ENCODE assay signal across 1 cellular context in the genomic region with DNA sequence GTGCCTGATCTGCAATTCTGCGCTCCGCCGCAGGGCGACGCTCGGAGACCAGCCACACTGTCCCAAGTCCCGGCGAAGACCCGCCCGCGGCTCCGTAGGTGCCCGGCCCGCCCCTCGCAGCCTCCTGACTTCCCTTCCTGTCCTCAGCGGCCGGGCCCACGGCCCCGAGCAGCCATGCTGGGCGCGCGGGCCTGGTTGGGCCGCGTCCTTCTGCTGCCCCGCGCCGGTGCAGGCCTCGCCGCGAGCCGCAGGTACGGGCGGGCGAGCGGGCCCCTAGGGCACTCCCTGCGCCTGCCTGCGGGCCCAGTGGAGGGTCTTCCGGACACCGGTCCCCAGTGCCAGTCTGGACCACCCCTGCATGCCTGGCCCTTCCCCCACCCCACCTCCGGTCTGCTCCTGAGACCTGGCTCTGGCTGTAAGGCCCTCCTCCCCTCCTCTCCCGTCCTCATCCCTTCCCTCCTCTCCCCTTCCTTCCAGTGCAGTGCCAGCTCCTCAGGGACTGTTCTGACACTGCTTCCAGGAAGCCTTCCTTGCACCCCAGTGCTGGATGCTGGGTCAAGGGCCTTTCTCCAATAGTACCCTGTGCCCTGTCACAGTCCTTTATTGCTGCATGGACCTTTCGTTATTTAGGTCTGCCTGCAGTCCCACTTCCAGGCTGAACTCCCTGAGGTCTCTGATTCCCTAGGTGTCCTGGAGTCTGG.
TF ChIP-seq lines count a peak whose summit lies in the region.

A gene (plus strand): TSS at position 140 of the 701 bp plus-strand sequence. CDS start 35 bp downstream, at position 175.

TF ChIP-seq in HepG2, 621 proteins besides CTCF, POLR2A, EP300 and RAD21 (continued from another document):
- TF ChIP-seq, protein P1, sequence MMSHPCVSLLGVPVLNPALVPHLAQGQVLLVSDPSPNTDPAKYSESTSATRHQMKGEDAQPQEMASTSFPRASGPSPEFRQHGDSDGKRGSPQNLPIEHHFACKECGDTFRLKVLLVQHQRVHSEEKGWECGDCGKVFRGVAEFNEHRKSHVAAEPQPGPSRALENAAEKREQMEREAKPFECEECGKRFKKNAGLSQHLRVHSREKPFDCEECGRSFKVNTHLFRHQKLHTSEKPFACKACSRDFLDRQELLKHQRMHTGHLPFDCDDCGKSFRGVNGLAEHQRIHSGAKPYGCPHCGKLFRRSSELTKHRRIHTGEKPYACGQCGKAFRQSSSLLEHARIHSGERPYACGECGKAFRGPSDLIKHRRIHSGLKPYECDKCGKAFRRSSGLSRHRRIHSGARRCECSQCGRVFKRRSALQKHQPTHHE (CRISPR knock-in tag; IDR thresholded peaks at IDR 0.05; ENCODE audit: borderline replicate concordance) = no peak
- TF ChIP-seq ZNF550 (CRISPR knock-in tag; IDR thresholded peaks at IDR 0.05; ENCODE audit: borderline replicate concordance) (peak; percentile 82; the same call in 1 of the 2 replicates), HOXA7 (CRISPR knock-in tag; IDR thresholded peaks at IDR 0.05) (no peak), FOSL1 (CRISPR knock-in tag; IDR thresholded peaks at IDR 0.05; ENCODE audit: borderline replicate concordance) (no peak), SMAD1 (CRISPR knock-in tag; IDR thresholded peaks at IDR 0.05; ENCODE audit: borderline replicate concordance, low read depth) (no peak; the same call in 1 of the 2 replicates), ZNF768 (CRISPR knock-in tag; IDR thresholded peaks at IDR 0.05) (peak; percentile 58; the same call in 1 of the 2 replicates), MEF2D (CRISPR knock-in tag; IDR thresholded peaks at IDR 0.05) (no peak), RFXAP (CRISPR knock-in tag; IDR thresholded peaks at IDR 0.05; ENCODE audit: borderline replicate concordance) (peak; percentile 90; the same call in 1 of the 2 replicates), CENPX (CRISPR knock-in tag; IDR thresholded peaks at IDR 0.05) (no peak), ZNF703 (CRISPR knock-in tag; IDR thresholded peaks at IDR 0.05; ENCODE audit: borderline replicate concordance) (no peak; the same call in 1 of the 2 replicates), BCL6 (CRISPR knock-in tag; IDR thresholded peaks at IDR 0.05) (peak; percentile 48; the same call in 1 of the 2 replicates), KMT2A (CRISPR knock-in tag; IDR thresholded peaks at IDR 0.05) (peak; percentile 72), ZNF17 (CRISPR knock-in tag; IDR thresholded peaks at IDR 0.05) (no peak), ZNF225 (CRISPR knock-in tag; IDR thresholded peaks at IDR 0.05) (peak; percentile 80; the same call in 1 of the 2 replicates), SNAI1 (CRISPR knock-in tag; IDR thresholded peaks at IDR 0.05; ENCODE audit: borderline replicate concordance) (no peak), NR2F6 (IDR thresholded peaks at IDR 0.05) (no peak), NR2F6 (CRISPR knock-in tag; IDR thresholded peaks at IDR 0.05) (peak; percentile 51; the same call in 1 of the 2 replicates), NPAS2 (CRISPR knock-in tag; IDR thresholded peaks at IDR 0.05; ENCODE audit: borderline replicate concordance) (no peak), ZNF772 (CRISPR knock-in tag; IDR thresholded peaks at IDR 0.05) (peak; percentile 62; the same call in 1 of the 2 replicates), NFYC (CRISPR knock-in tag; IDR thresholded peaks at IDR 0.05) (no peak), ZNF552 (CRISPR knock-in tag; IDR thresholded peaks at IDR 0.05; ENCODE audit: borderline replicate concordance) (no peak), ZNF75D (CRISPR knock-in tag; IDR thresholded peaks at IDR 0.05; ENCODE audit: borderline replicate concordance) (no peak), ZNF557 (CRISPR knock-in tag; IDR thresholded peaks at IDR 0.05) (peak; percentile 91), HCFC1 (IDR thresholded peaks at IDR 0.05; ENCODE audit: low read depth, low read length) (no peak), ZNF746 (CRISPR knock-in tag; IDR thresholded peaks at IDR 0.05) (no peak; the same call in 1 of the 2 replicates), IRF2 (CRISPR knock-in tag; IDR thresholded peaks at IDR 0.05) (peak; percentile 82), PHF20 (CRISPR knock-in tag; IDR thresholded peaks at IDR 0.05) (peak; percentile 74), PAF1 (CRISPR knock-in tag; IDR thresholded peaks at IDR 0.05) (no peak), ZSCAN12 (CRISPR knock-in tag; IDR thresholded peaks at IDR 0.05) (peak; percentile 94; the same call in 1 of the 2 replicates), MBD4 (IDR thresholded peaks at IDR 0.05; ENCODE audit: borderline replicate concordance, low read length) (no peak)
- TF ChIP-seq, protein P2, sequence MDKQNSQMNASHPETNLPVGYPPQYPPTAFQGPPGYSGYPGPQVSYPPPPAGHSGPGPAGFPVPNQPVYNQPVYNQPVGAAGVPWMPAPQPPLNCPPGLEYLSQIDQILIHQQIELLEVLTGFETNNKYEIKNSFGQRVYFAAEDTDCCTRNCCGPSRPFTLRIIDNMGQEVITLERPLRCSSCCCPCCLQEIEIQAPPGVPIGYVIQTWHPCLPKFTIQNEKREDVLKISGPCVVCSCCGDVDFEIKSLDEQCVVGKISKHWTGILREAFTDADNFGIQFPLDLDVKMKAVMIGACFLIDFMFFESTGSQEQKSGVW (CRISPR knock-in tag; IDR thresholded peaks at IDR 0.05; ENCODE audit: borderline replicate concordance) = no peak
- TF ChIP-seq, protein P3, sequence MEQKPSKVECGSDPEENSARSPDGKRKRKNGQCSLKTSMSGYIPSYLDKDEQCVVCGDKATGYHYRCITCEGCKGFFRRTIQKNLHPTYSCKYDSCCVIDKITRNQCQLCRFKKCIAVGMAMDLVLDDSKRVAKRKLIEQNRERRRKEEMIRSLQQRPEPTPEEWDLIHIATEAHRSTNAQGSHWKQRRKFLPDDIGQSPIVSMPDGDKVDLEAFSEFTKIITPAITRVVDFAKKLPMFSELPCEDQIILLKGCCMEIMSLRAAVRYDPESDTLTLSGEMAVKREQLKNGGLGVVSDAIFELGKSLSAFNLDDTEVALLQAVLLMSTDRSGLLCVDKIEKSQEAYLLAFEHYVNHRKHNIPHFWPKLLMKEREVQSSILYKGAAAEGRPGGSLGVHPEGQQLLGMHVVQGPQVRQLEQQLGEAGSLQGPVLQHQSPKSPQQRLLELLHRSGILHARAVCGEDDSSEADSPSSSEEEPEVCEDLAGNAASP (CRISPR knock-in tag; IDR thresholded peaks at IDR 0.05; ENCODE audit: borderline replicate concordance) = peak; percentile 70; the same call in 1 of the 2 replicates
- TF ChIP-seq, protein P4, sequence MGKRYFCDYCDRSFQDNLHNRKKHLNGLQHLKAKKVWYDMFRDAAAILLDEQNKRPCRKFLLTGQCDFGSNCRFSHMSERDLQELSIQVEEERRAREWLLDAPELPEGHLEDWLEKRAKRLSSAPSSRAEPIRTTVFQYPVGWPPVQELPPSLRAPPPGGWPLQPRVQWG (CRISPR knock-in tag; IDR thresholded peaks at IDR 0.05; ENCODE audit: borderline replicate concordance, low read depth) = no peak
- TF ChIP-seq, protein P5, sequence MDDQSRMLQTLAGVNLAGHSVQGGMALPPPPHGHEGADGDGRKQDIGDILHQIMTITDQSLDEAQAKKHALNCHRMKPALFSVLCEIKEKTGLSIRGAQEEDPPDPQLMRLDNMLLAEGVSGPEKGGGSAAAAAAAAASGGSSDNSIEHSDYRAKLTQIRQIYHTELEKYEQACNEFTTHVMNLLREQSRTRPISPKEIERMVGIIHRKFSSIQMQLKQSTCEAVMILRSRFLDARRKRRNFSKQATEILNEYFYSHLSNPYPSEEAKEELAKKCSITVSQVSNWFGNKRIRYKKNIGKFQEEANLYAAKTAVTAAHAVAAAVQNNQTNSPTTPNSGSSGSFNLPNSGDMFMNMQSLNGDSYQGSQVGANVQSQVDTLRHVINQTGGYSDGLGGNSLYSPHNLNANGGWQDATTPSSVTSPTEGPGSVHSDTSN (CRISPR knock-in tag; IDR thresholded peaks at IDR 0.05; ENCODE audit: borderline replicate concordance) = no peak
- TF ChIP-seq, protein P6, sequence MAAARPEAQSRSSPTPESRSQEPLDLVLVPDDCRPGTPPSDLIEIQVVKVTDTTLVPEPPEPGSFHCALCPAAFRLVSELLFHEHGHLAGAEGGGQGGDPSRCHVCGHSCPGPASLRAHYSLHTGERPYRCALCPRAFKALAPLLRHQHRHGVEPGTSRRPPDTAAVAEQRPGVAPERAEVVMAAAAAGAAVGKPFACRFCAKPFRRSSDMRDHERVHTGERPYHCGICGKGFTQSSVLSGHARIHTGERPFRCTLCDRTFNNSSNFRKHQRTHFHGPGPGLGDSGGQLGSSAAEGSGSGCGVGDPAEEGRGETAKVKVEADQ (CRISPR knock-in tag; IDR thresholded peaks at IDR 0.05; ENCODE audit: borderline replicate concordance) = peak; percentile 97
- TF ChIP-seq, protein P7, sequence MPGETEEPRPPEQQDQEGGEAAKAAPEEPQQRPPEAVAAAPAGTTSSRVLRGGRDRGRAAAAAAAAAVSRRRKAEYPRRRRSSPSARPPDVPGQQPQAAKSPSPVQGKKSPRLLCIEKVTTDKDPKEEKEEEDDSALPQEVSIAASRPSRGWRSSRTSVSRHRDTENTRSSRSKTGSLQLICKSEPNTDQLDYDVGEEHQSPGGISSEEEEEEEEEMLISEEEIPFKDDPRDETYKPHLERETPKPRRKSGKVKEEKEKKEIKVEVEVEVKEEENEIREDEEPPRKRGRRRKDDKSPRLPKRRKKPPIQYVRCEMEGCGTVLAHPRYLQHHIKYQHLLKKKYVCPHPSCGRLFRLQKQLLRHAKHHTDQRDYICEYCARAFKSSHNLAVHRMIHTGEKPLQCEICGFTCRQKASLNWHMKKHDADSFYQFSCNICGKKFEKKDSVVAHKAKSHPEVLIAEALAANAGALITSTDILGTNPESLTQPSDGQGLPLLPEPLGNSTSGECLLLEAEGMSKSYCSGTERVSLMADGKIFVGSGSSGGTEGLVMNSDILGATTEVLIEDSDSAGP (CRISPR knock-in tag; IDR thresholded peaks at IDR 0.05; ENCODE audit: borderline replicate concordance) = no peak; the same call in none of the 2 replicates
